9 cellular contexts compared by ENCODE assay signal in genomic region chr3:155334897-155335883, GRCh38. TPM values are rescaled to one million over a fixed set of nuclear protein-coding genes. Genes with fewer than 3 reads are reported as not detected.
DNase-seq lines count a peak whose midpoint lies in the region; ATAC-seq, FAIRE-seq and TF ChIP-seq lines count a peak whose summit lies in the region.
"Had no signal": no experiment of that assay in that cellular context is flagged by ENCODE, and none has a peak within 500 bp of the region (broad histone marks: within the 10 kb centered on the region; RNA-seq: fewer than 3 reads in every experiment).

No MANE protein-coding gene starts in this region.

- no peaks in the 10 kb centered on the region for H3K9me3 Mint-ChIP-seq in activated naive CD8-positive, alpha-beta T cell treated with anti-CD3 and anti-CD28 coated beads for 36 hours
- H3K9me3 Mint-ChIP-seq: activated naive CD4-positive, alpha-beta T cell treated with anti-CD3 and anti-CD28 coated beads, Interleukin-2, amount 50 U/mL, for 24 hours had no signal

- no peak overlapping the region for H3K27ac Mint-ChIP-seq in activated naive CD8-positive, alpha-beta T cell treated with anti-CD3 and anti-CD28 coated beads for 36 hours
- H3K27ac Mint-ChIP-seq: activated naive CD4-positive, alpha-beta T cell treated with anti-CD3 and anti-CD28 coated beads, Interleukin-2, amount 50 U/mL, for 24 hours had no signal

- no peaks in the 10 kb centered on the region for H3K27me3 Mint-ChIP-seq in activated naive CD8-positive, alpha-beta T cell treated with anti-CD3 and anti-CD28 coated beads for 36 hours
- H3K27me3 Mint-ChIP-seq: activated naive CD4-positive, alpha-beta T cell treated with anti-CD3 and anti-CD28 coated beads, Interleukin-2, amount 50 U/mL, for 24 hours had no signal

- FAIRE-seq in GM12892 (lab: Jason Lieb, UNC), result peak; percentile 88

- ATAC-seq in GM19467 (IDR thresholded peaks at IDR 0.05; ENCODE audit: unreplicated experiment) (peak; percentile 88), HG03196 (IDR thresholded peaks at IDR 0.05; ENCODE audit: unreplicated experiment) (peak; percentile 97)

- H3K4me3 Mint-ChIP-seq in activated naive CD8-positive, alpha-beta T cell treated with anti-CD3 and anti-CD28 coated beads for 36 hours, result no peak overlapping the region
- H3K4me3 Mint-ChIP-seq: activated naive CD4-positive, alpha-beta T cell treated with anti-CD3 and anti-CD28 coated beads, Interleukin-2, amount 50 U/mL, for 24 hours had no signal

- no peak for TF ChIP-seq POLR2A in GM12892 (IDR thresholded peaks at IDR 0.05; ENCODE audit: low read depth, low read length)

- peak; percentile 2 for DNase-seq in GM12892 (ENCODE audit: insufficient read length)
- DNase-seq in activated naive CD8-positive, alpha-beta T cell treated with anti-CD3 and anti-CD28 coated beads for 36 hours, result peak; percentile 6
- DNase-seq in hypothalamus (lab: John Stamatoyannopoulos, UW), result no peak
- no peak for DNase-seq in activated T-cell treated with anti-CD3 and anti-CD28 coated beads for 4 hours
- DNase-seq in NCI-H187 (lab: John Stamatoyannopoulos, UW), result no peak
- no peak for DNase-seq in NCI-H146 treated with DMSO at 0.1 percent for 48 hours (lab: John Stamatoyannopoulos, UW; ENCODE audit: unreplicated experiment)

- H3K4me1 Mint-ChIP-seq in activated naive CD8-positive, alpha-beta T cell treated with anti-CD3 and anti-CD28 coated beads for 36 hours, result peaks cover 13% of the 10 kb centered on the region
- H3K4me1 Mint-ChIP-seq: activated naive CD4-positive, alpha-beta T cell treated with anti-CD3 and anti-CD28 coated beads, Interleukin-2, amount 50 U/mL, for 24 hours had no signal

- no peaks in the 10 kb centered on the region for H3K36me3 Mint-ChIP-seq in activated naive CD8-positive, alpha-beta T cell treated with anti-CD3 and anti-CD28 coated beads for 36 hours
- H3K36me3 Mint-ChIP-seq: activated naive CD4-positive, alpha-beta T cell treated with anti-CD3 and anti-CD28 coated beads, Interleukin-2, amount 50 U/mL, for 24 hours had no signal

RNA-seq across cellular contexts. Expression of gene STRIT1, which starts 41.7 kb away (rescaled TPM):
- polyA plus RNA-seq in GM12892 (2012; ENCODE audit: missing spikeins), result not detected
- not detected for total RNA-seq in activated naive CD8-positive, alpha-beta T cell treated with anti-CD3 and anti-CD28 coated beads for 36 hours

Comparison
In these comparisons a context has a peak if more than half of its experiments do, and no peak if none do; other contexts are left out.
1. DNase-seq: peak in GM12892 (single experiment) and activated naive CD8-positive, alpha-beta T cell treated with anti-CD3 and anti-CD28 coated beads for 36 hours (single experiment); none in hypothalamus (0 of 51), activated T-cell treated with anti-CD3 and anti-CD28 coated beads for 4 hours (single experiment), NCI-H187 (0 of 2) and NCI-H146 treated with DMSO at 0.1 percent for 48 hours (single experiment).